ENCODE assay signal across 12 cellular contexts in genomic region chr3:153096611-153097200, GRCh38.
"Had no signal": no experiment of that assay in that cellular context is flagged by ENCODE, and none has a peak within 500 bp of the region (broad histone marks: within the 10 kb centered on the region; RNA-seq: fewer than 3 reads in every experiment).

No MANE protein-coding gene starts in this region.

- H3K27ac ChIP-seq: vagina, WERI-Rb-1 had no signal

- H3K4me1 ChIP-seq: vagina had no signal

- H3K36me3 ChIP-seq: vagina, WERI-Rb-1 had no signal

- DNase-seq: activated CD4-positive, alpha-beta T cell treated with anti-CD3 and anti-CD28 coated beads for 4 hours; activated CD8-positive, alpha-beta T cell treated with anti-CD3 and anti-CD28 coated beads, Interleukin-2, amount 10 ng/mL, durations not matched to agents 7 days and 5 days; activated naive CD4-positive, alpha-beta T cell treated with anti-CD3 and anti-CD28 coated beads for 36 hours; cortex of kidney; effector memory CD8-positive, alpha-beta T cell; erythroblast; glutamatergic neuron; stimulated activated CD4-positive, alpha-beta T cell treated with anti-CD3 and anti-CD28 coated beads, Interleukin-4, amount 100 ng/mL, for 1 hour; stimulated activated naive CD8-positive, alpha-beta T cell treated with anti-CD3 and anti-CD28 coated beads, Interleukin-15, amount 100 ng/mL, for 72 hours; T-helper 1 cell; WERI-Rb-1 had no signal

- H3K9me3 ChIP-seq: vagina had no signal

- H3K4me3 ChIP-seq: vagina had no signal

- H3K27me3 ChIP-seq: vagina had no signal
